Comparison of ENCODE assay signal across 8 cellular contexts in genomic region chr3:134885877-134886621, GRCh38.
A peak's percentile ranks its signal among the peaks of the same experiment; 100 is the strongest.
DNase-seq lines count a peak whose midpoint lies in the region; ATAC-seq and TF ChIP-seq lines count a peak whose summit lies in the region.

No MANE protein-coding gene starts in this region.

- no peaks in the 10 kb centered on the region for H4K20me1 ChIP-seq in KMS-11 (ENCODE audit: insufficient read depth)

- TF ChIP-seq CTCF in KMS-11 (conservative IDR thresholded peaks at IDR 0.05; ENCODE audit: low read depth, low read length) (0 out of 2 replicates have a peak, but pooled peaks have one; percentile 20), sigmoid colon (IDR thresholded peaks at IDR 0.05) (no peak)

- TF ChIP-seq POLR2A in GM18505 (IDR thresholded peaks at IDR 0.05; ENCODE audit: borderline replicate concordance, extremely low read depth, insufficient read depth, insufficient read length) (no peak), sigmoid colon (IDR thresholded peaks at IDR 0.05) (no peak)

- H3K4me3 ChIP-seq in KMS-11 (IDR thresholded peaks at IDR 0.05; ENCODE audit: insufficient read depth, low read depth, low read length) (no peak overlapping the region), sigmoid colon (no peak overlapping the region)

- H3K27ac ChIP-seq in KMS-11 (peak overlapping the region; percentile 29; the same call in 1 of the 2 replicates), sigmoid colon (no peak overlapping the region)

- no peak overlapping the region for H3K9ac ChIP-seq in KMS-11

- no peaks in the 10 kb centered on the region for H3K36me3 ChIP-seq in KMS-11 (ENCODE audit: insufficient read depth)
- no peaks in the 10 kb centered on the region for H3K36me3 ChIP-seq in sigmoid colon

- H3K4me1 ChIP-seq in KMS-11 (ENCODE audit: low read depth, poor library complexity, severe bottlenecking) (peaks cover 30% of the 10 kb centered on the region), sigmoid colon (peaks cover 0 to 14% (median 1%) of the 10 kb centered on the region in 4 donors)

- TF ChIP-seq EP300 in sigmoid colon (IDR thresholded peaks at IDR 0.05), result no peak

- no peaks in the 10 kb centered on the region for H3K27me3 Mint-ChIP-seq in memory B cell

- no peaks in the 10 kb centered on the region for H3K9me3 ChIP-seq in sigmoid colon

- no peaks in the 10 kb centered on the region for H3K9me3 Mint-ChIP-seq in memory B cell

- WGBS in sigmoid colon, 2 donors, result 59 to 68% methylated on average over 6 of the region's 6 CpGs

- H3K79me2 ChIP-seq in KMS-11 (ENCODE audit: insufficient read depth, low read depth), result no peaks in the 10 kb centered on the region

- no peaks in the 10 kb centered on the region for H3K27me3 ChIP-seq in KMS-11 (ENCODE audit: insufficient read depth, low read depth)
- H3K27me3 ChIP-seq in sigmoid colon, result no peaks in the 10 kb centered on the region

- H3K4me3 Mint-ChIP-seq in memory B cell, result no peak overlapping the region

- peak overlapping the region; percentile 80 for H3K4me2 ChIP-seq in KMS-11

- peak; percentile 92 for ATAC-seq in GM18505 (IDR thresholded peaks at IDR 0.05; ENCODE audit: unreplicated experiment)
- ATAC-seq in GM21825 (IDR thresholded peaks at IDR 0.05; ENCODE audit: unreplicated experiment), result peak; percentile 95
- ATAC-seq in memory B cell (ENCODE audit: low read depth), result peak; percentile 56

- no peak overlapping the region for H3K27ac Mint-ChIP-seq in memory B cell

- H3K4me1 Mint-ChIP-seq in memory B cell, result peaks cover 17% of the 10 kb centered on the region

- DNase-seq in memory B cell (ENCODE audit: low spot score in 2 of 2) (no peak), sigmoid colon (no peak), NCI-H187 (lab: John Stamatoyannopoulos, UW) (no peak), NCI-H345 treated with DMSO at 0.1 percent for 48 hours (lab: John Stamatoyannopoulos, UW; ENCODE audit: unreplicated experiment) (no peak)
- DNase-seq in stimulated activated CD4-positive, alpha-beta T cell treated with anti-CD3 and anti-CD28 coated beads, Interleukin-4, amount 100 ng/mL, for 24 hours, result no peak

- H3K36me3 Mint-ChIP-seq in memory B cell, result no peaks in the 10 kb centered on the region

- intact Hi-C loops in sigmoid colon (cut with DNase I), result no loop called here

- peak overlapping the region; percentile 5; the same call in 1 of the 2 replicates for H2AFZ ChIP-seq in KMS-11 (ENCODE audit: low read depth)
